7 cellular contexts compared by ENCODE assay signal in the genomic region with DNA sequence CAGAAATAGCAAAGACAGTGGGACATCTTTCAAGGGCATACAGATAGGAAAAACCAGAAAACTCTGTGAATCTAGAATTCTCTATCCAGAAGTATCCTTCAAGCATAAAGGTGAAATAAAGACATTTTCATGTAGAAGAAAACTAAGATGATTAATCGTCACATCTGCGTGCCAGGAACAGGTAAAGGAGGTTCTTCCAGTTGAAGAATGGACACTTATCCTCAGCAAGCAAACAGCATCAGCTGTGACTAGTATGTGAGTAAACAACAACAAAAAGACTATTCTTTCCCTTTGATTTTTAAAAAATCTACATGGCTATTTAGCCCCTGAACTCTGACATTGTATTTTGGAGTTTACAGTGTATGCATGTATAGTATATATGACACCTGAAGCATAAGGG.
"Had no signal": no experiment of that assay in that cellular context is flagged by ENCODE, and none has a peak within 500 bp of the region (broad histone marks: within the 10 kb centered on the region; RNA-seq: fewer than 3 reads in every experiment).

No MANE protein-coding gene starts in this region.

- FAIRE-seq: GM12878, GM12891, GM12892, GM18507, GM19239 had no signal

- H3K4me3 ChIP-seq: GM12878 had no signal

- ATAC-seq: GM12878 had no signal

- DNase-seq: GDM1, GF-D8 had no signal
